8 cellular contexts compared by ENCODE assay signal in the genomic region with DNA sequence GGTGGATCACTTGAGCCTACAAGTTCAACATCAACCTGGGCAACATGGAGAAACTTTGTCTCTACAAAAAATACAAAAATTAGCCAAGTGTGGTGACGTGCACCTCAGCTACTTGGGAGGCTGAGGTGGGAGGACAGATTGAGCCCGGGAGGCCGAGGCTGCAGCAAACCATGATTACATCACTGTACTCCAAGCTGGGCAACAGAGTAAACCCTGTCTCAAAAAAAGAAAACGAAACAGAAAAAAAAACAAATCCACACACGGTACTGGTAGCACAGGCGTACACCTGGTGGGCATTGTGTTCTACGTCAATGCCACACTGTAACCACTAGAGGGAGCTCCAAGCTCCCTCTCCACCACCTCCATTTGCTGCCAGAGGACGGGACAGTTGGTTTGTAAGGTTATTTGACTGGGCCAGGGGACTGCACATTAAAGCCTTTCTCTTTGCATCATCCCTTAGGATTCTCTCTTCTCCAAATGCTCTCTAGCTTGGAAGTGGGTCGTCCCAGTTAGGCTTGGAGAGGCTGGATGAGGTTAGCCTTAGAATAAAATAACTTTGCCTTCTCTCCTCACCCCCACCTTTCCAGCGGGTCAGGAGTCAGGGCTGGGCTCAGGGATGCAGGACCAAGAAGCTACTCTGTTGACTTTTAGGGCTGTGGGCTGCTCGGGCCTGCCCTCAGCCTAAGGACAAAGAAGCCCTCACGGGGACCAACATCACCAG.
DNase-seq lines count a peak whose midpoint lies in the region; ATAC-seq and TF ChIP-seq lines count a peak whose summit lies in the region.

No MANE protein-coding gene starts in this region.

- H3K36me3 ChIP-seq in left ventricle myocardium inferior (peaks cover 22% of the 10 kb centered on the region), gastrocnemius medialis (peaks cover 0 to 33% of the 10 kb centered on the region in 2 donors)

- TF ChIP-seq CTCF in left ventricle myocardium inferior (IDR thresholded peaks at IDR 0.05; ENCODE audit: borderline replicate concordance) (peak; percentile 97), gastrocnemius medialis (IDR thresholded peaks at IDR 0.05 in 4 of 5, conservative IDR thresholded peaks at IDR 0.05 in 1 of 5) (peak; percentile 93 to 99 (median 95))

- H3K4me1 Mint-ChIP-seq in activated naive CD8-positive, alpha-beta T cell treated with anti-CD3 and anti-CD28 coated beads, Interleukin-2, amount 50 U/mL, for 24 hours = no peaks in the 10 kb centered on the region

- H3K36me3 Mint-ChIP-seq in activated naive CD8-positive, alpha-beta T cell treated with anti-CD3 and anti-CD28 coated beads, Interleukin-2, amount 50 U/mL, for 24 hours (ENCODE audit: low read depth) = no peaks in the 10 kb centered on the region

- no peak overlapping the region for H3K27ac Mint-ChIP-seq in activated naive CD8-positive, alpha-beta T cell treated with anti-CD3 and anti-CD28 coated beads, Interleukin-2, amount 50 U/mL, for 24 hours

- H3K27ac ChIP-seq in left ventricle myocardium inferior (replicated peaks) = peak overlapping the region; percentile 92
- H3K27ac ChIP-seq in gastrocnemius medialis = peak overlapping the region; percentile 57 to 73 (median 66)

- DNase-seq in DMS79 treated with DMSO at 0.1 percent for 48 hours (lab: John Stamatoyannopoulos, UW) (peak; percentile 2), DMS79 (lab: John Stamatoyannopoulos, UW) (no peak), HT-29 (ENCODE audit: low spot score) (peak; percentile 78), SK-N-DZ (ENCODE audit: low spot score) (peak; percentile 67), left ventricle myocardium inferior (no peak), gastrocnemius medialis (peak; percentile 46 to 58)
- DNase-seq in activated naive CD8-positive, alpha-beta T cell treated with anti-CD3 and anti-CD28 coated beads, Interleukin-2, amount 50 U/mL, for 24 hours = peak; percentile 23

- intact Hi-C loops in left ventricle myocardium inferior (cut with micrococcal nuclease) = loop anchor here (5.0 to 10.0 kb wide), 2 partner anchors 124 to 172 kb away; no protein-coding TSS in a partner anchor
- intact Hi-C loops in gastrocnemius medialis (cut with DNase I; ENCODE audit: low total_unique reads) = loop anchor here (1.0 to 5.0 kb wide), 3 partner anchors 14 to 171 kb away; no protein-coding TSS in a partner anchor

- no peak overlapping the region for H3K4me3 Mint-ChIP-seq in activated naive CD8-positive, alpha-beta T cell treated with anti-CD3 and anti-CD28 coated beads, Interleukin-2, amount 50 U/mL, for 24 hours

- no peak for TF ChIP-seq POLR2A in gastrocnemius medialis (IDR thresholded peaks at IDR 0.05)

- H3K4me3 ChIP-seq in left ventricle myocardium inferior (no peak overlapping the region), gastrocnemius medialis (no peak overlapping the region)

- H3K4me1 ChIP-seq in left ventricle myocardium inferior = peaks cover 100% of the 10 kb centered on the region
- peaks cover 23 to 43% of the 10 kb centered on the region in 2 donors for H3K4me1 ChIP-seq in gastrocnemius medialis

- H3K9me3 ChIP-seq in left ventricle myocardium inferior (replicated peaks) (no peaks in the 10 kb centered on the region), gastrocnemius medialis (no peaks in the 10 kb centered on the region)

- H3K27me3 ChIP-seq in left ventricle myocardium inferior (ENCODE audit: low read depth) = no peaks in the 10 kb centered on the region
- H3K27me3 ChIP-seq in gastrocnemius medialis = no peaks in the 10 kb centered on the region

- no peaks in the 10 kb centered on the region for H3K9me3 Mint-ChIP-seq in activated naive CD8-positive, alpha-beta T cell treated with anti-CD3 and anti-CD28 coated beads, Interleukin-2, amount 50 U/mL, for 24 hours

- in situ Hi-C loops in gastrocnemius medialis (cut with MboI; ENCODE audit: low sequenced_read_pairs in 4 of 4) = loop anchor here in 3 of 4 donors (5.0 kb wide), 1 partner anchor 172 kb away; no protein-coding TSS in a partner anchor

- H3K27me3 Mint-ChIP-seq in activated naive CD8-positive, alpha-beta T cell treated with anti-CD3 and anti-CD28 coated beads, Interleukin-2, amount 50 U/mL, for 24 hours = no peaks in the 10 kb centered on the region

- ATAC-seq in GM21515 (IDR thresholded peaks at IDR 0.05; ENCODE audit: unreplicated experiment) = peak; percentile 85
- peak; percentile 81 for ATAC-seq in activated naive CD8-positive, alpha-beta T cell treated with anti-CD3 and anti-CD28 coated beads, Interleukin-2, amount 50 U/mL, for 24 hours
- ATAC-seq in gastrocnemius medialis = peak; percentile 85 to 91

Comparison
In these comparisons a context has a peak if more than half of its experiments do, and no peak if none do; other contexts are left out.
1. DNase-seq: peak in DMS79 treated with DMSO at 0.1 percent for 48 hours (single experiment), HT-29 (single experiment), SK-N-DZ (single experiment), activated naive CD8-positive, alpha-beta T cell treated with anti-CD3 and anti-CD28 coated beads, Interleukin-2, amount 50 U/mL, for 24 hours (single experiment) and gastrocnemius medialis (2 of 2); none in DMS79 (single experiment) and left ventricle myocardium inferior (single experiment).
2. Peak in every context shown above with its lines, with median percentiles within 50 percentile points of each other: ATAC-seq.